1 cellular context compared by ENCODE assay signal in genomic region chr9:83707768-83708514, GRCh38.
TF ChIP-seq lines count a peak whose summit lies in the region.

Gene UBQLN1 (minus strand): TSS chr9:83707958. CDS start chr9:83707679, 279 bp downstream.

TF ChIP-seq in HEK293, 187 proteins besides CTCF, POLR2A, EP300 and RAD21 (continued from another document):
- TF ChIP-seq, protein P1, sequence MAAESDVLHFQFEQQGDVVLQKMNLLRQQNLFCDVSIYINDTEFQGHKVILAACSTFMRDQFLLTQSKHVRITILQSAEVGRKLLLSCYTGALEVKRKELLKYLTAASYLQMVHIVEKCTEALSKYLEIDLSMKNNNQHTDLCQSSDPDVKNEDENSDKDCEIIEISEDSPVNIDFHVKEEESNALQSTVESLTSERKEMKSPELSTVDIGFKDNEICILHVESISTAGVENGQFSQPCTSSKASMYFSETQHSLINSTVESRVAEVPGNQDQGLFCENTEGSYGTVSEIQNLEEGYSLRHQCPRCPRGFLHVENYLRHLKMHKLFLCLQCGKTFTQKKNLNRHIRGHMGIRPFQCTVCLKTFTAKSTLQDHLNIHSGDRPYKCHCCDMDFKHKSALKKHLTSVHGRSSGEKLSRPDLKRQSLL (tag by site-specific recombination; IDR thresholded peaks at IDR 0.05): no peak
- no peak for TF ChIP-seq ZNF366 (tag by site-specific recombination; conservative IDR thresholded peaks at IDR 0.05)
- no peak for TF ChIP-seq MEIS1 (CRISPR knock-in tag; IDR thresholded peaks at IDR 0.05; ENCODE audit: borderline replicate concordance)
- 0 out of 2 replicates have a peak, but pooled peaks have one; percentile 34 for TF ChIP-seq YY2 (tag by site-specific recombination; IDR thresholded peaks at IDR 0.05)
- 0 out of 2 replicates have a peak, but pooled peaks have one; percentile 23 for TF ChIP-seq ZNF398 (tag by site-specific recombination; IDR thresholded peaks at IDR 0.05)
